1 cellular context compared by ENCODE assay signal in the genomic region with DNA sequence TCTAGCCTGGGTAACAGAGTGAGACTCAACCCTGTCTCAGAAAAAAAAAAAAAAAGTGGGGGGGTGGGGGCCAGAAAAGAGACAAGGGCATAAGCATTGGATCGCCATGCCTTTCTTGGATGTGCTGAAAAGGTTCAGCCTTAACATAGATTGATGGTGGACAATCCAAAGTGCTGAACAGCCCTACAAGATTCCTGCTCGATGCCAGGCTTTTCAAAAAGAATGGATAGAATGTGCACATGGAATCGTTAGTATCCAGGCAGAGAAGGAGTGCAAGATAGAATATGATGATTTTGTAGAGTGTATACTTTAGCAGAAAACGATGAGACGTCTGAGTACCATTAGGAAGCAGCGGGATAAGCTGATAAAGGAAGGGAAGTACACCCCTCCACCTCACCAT.
TF ChIP-seq lines count a peak whose summit lies in the region.

No MANE protein-coding gene starts in this region.

TF ChIP-seq in IMR-90, 13 proteins besides CTCF, POLR2A, EP300 and RAD21:
- TF ChIP-seq FOS (IDR thresholded peaks at IDR 0.05; ENCODE audit: low read depth, low read length) = no peak
- no peak for TF ChIP-seq MAZ (IDR thresholded peaks at IDR 0.05; ENCODE audit: borderline replicate concordance, low read depth, low read length)
- TF ChIP-seq, protein P1, sequence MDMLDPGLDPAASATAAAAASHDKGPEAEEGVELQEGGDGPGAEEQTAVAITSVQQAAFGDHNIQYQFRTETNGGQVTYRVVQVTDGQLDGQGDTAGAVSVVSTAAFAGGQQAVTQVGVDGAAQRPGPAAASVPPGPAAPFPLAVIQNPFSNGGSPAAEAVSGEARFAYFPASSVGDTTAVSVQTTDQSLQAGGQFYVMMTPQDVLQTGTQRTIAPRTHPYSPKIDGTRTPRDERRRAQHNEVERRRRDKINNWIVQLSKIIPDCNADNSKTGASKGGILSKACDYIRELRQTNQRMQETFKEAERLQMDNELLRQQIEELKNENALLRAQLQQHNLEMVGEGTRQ (IDR thresholded peaks at IDR 0.05; ENCODE audit: low read depth, low read length) = no peak
- no peak for TF ChIP-seq CHD1 (IDR thresholded peaks at IDR 0.05; ENCODE audit: low read depth, low read length)
- no peak for TF ChIP-seq NFE2L2 (IDR thresholded peaks at IDR 0.05; ENCODE audit: low read depth, low read length)
- TF ChIP-seq, protein P2, sequence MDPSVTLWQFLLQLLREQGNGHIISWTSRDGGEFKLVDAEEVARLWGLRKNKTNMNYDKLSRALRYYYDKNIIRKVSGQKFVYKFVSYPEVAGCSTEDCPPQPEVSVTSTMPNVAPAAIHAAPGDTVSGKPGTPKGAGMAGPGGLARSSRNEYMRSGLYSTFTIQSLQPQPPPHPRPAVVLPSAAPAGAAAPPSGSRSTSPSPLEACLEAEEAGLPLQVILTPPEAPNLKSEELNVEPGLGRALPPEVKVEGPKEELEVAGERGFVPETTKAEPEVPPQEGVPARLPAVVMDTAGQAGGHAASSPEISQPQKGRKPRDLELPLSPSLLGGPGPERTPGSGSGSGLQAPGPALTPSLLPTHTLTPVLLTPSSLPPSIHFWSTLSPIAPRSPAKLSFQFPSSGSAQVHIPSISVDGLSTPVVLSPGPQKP (IDR thresholded peaks at IDR 0.05; ENCODE audit: borderline replicate concordance, low read depth, low read length) = no peak
- no peak for TF ChIP-seq MAFK (IDR thresholded peaks at IDR 0.05; ENCODE audit: low read depth, low read length)
- TF ChIP-seq RCOR1 (IDR thresholded peaks at IDR 0.05; ENCODE audit: insufficient replicate concordance, low read length) = no peak
- no peak for TF ChIP-seq RFX5 (IDR thresholded peaks at IDR 0.05; ENCODE audit: low read depth, low read length)
- no peak for TF ChIP-seq CEBPB (IDR thresholded peaks at IDR 0.05; ENCODE audit: low read depth, low read length)
- no peak for TF ChIP-seq MXI1 (IDR thresholded peaks at IDR 0.05; ENCODE audit: borderline replicate concordance, low read depth, low read length)
- no peak for TF ChIP-seq SMC3 (IDR thresholded peaks at IDR 0.05; ENCODE audit: low read depth, low read length)
- no peak for TF ChIP-seq BHLHE40 (IDR thresholded peaks at IDR 0.05; ENCODE audit: low read depth, low read length)
